1 cellular context compared by ENCODE assay signal in genomic region chr10:4981722-4982471, GRCh38.
TF ChIP-seq lines count a peak whose summit lies in the region.

No MANE protein-coding gene starts in this region.

TF ChIP-seq in HepG2, 621 proteins besides CTCF, POLR2A, EP300 and RAD21 (continued from another document and continues in another):
- TF ChIP-seq GRHL1 (CRISPR knock-in tag; conservative IDR thresholded peaks at IDR 0.05), result no peak
- no peak for TF ChIP-seq CEBPZ (IDR thresholded peaks at IDR 0.05; ENCODE audit: low read length)
- TF ChIP-seq ZNF292 (CRISPR knock-in tag; IDR thresholded peaks at IDR 0.05; ENCODE audit: borderline replicate concordance, low read depth), result no peak; the same call in 1 of the 2 replicates
- TF ChIP-seq SUZ12 (IDR thresholded peaks at IDR 0.05; ENCODE audit: low read depth, low read length), result no peak
- peak; percentile 88; the same call in 1 of the 2 replicates for TF ChIP-seq MYNN (CRISPR knock-in tag; IDR thresholded peaks at IDR 0.05; ENCODE audit: low read depth)
- TF ChIP-seq ZBTB3 (CRISPR knock-in tag; IDR thresholded peaks at IDR 0.05; ENCODE audit: borderline replicate concordance, low read depth), result no peak
- no peak for TF ChIP-seq RNF2 (conservative IDR thresholded peaks at IDR 0.05; ENCODE audit: low read depth)
- no peak for TF ChIP-seq ZNF446 (CRISPR knock-in tag; IDR thresholded peaks at IDR 0.05)
- 0 out of 2 replicates have a peak, but pooled peaks have one; percentile 6 for TF ChIP-seq BHLHE40 (IDR thresholded peaks at IDR 0.05; ENCODE audit: low read length)
- no peak for TF ChIP-seq SNAI1 (CRISPR knock-in tag; IDR thresholded peaks at IDR 0.05; ENCODE audit: borderline replicate concordance)
- no peak for TF ChIP-seq ZNF781 (CRISPR knock-in tag; IDR thresholded peaks at IDR 0.05; ENCODE audit: borderline replicate concordance, not compliant biosample characterization)
- no peak for TF ChIP-seq NFYB (CRISPR knock-in tag; IDR thresholded peaks at IDR 0.05)
- no peak for TF ChIP-seq GFI1 (CRISPR knock-in tag; IDR thresholded peaks at IDR 0.05; ENCODE audit: borderline replicate concordance)
- peak; percentile 87 for TF ChIP-seq AKAP8 (CRISPR knock-in tag; IDR thresholded peaks at IDR 0.05)
- TF ChIP-seq ZNF782 (CRISPR knock-in tag; IDR thresholded peaks at IDR 0.05; ENCODE audit: borderline replicate concordance), result 0 out of 2 replicates have a peak, but pooled peaks have one; percentile 63
- no peak for TF ChIP-seq SP1 (IDR thresholded peaks at IDR 0.05)
- TF ChIP-seq SP1 (CRISPR knock-in tag; IDR thresholded peaks at IDR 0.05), result no peak
- no peak for TF ChIP-seq HNRNPLL (IDR thresholded peaks at IDR 0.05; ENCODE audit: low read depth, low read length, poor library complexity, severe bottlenecking)
- TF ChIP-seq MED8 (CRISPR knock-in tag; IDR thresholded peaks at IDR 0.05; ENCODE audit: insufficient replicate concordance), result no peak
- no peak for TF ChIP-seq CSRNP2 (CRISPR knock-in tag; conservative IDR thresholded peaks at IDR 0.05; ENCODE audit: low read depth)
- TF ChIP-seq PRMT3 (CRISPR knock-in tag; IDR thresholded peaks at IDR 0.05; ENCODE audit: borderline replicate concordance, low read depth), result no peak
- no peak for TF ChIP-seq CBX2 (IDR thresholded peaks at IDR 0.05; ENCODE audit: low read depth, low read length)
- TF ChIP-seq CBX2 (CRISPR knock-in tag; IDR thresholded peaks at IDR 0.05; ENCODE audit: low read depth), result no peak; the same call in 1 of the 2 replicates
- no peak for TF ChIP-seq HNF4G (IDR thresholded peaks at IDR 0.05; ENCODE audit: borderline replicate concordance, low read depth, low read length)
- no peak for TF ChIP-seq HNF4G (CRISPR knock-in tag; IDR thresholded peaks at IDR 0.05; ENCODE audit: borderline replicate concordance, low read depth)
- no peak for TF ChIP-seq GMEB2 (CRISPR knock-in tag; IDR thresholded peaks at IDR 0.05; ENCODE audit: low read depth)
- peak; percentile 96 for TF ChIP-seq AFF4 (CRISPR knock-in tag; IDR thresholded peaks at IDR 0.05)
- 0 out of 2 replicates have a peak, but pooled peaks have one; percentile 50 for TF ChIP-seq ZNF709 (CRISPR knock-in tag; IDR thresholded peaks at IDR 0.05)
- no peak for TF ChIP-seq NRL (CRISPR knock-in tag; IDR thresholded peaks at IDR 0.05; ENCODE audit: borderline replicate concordance)
- peak; percentile 29; the same call in 1 of the 2 replicates for TF ChIP-seq HDAC1 (CRISPR knock-in tag; IDR thresholded peaks at IDR 0.05)
- TF ChIP-seq AGO1 (IDR thresholded peaks at IDR 0.05; ENCODE audit: low read depth, low read length, poor library complexity, severe bottlenecking), result peak; percentile 61
- no peak for TF ChIP-seq TCF7L2 (IDR thresholded peaks at IDR 0.05; ENCODE audit: low read depth, low read length)
- TF ChIP-seq YEATS2 (CRISPR knock-in tag; IDR thresholded peaks at IDR 0.05; ENCODE audit: borderline replicate concordance), result peak; percentile 10; the same call in 1 of the 2 replicates
- 0 out of 2 replicates have a peak, but pooled peaks have one; percentile 49 for TF ChIP-seq ZSCAN29 (CRISPR knock-in tag; conservative IDR thresholded peaks at IDR 0.05)
- peak; percentile 73; the same call in 1 of the 2 replicates for TF ChIP-seq NFKBIZ (CRISPR knock-in tag; IDR thresholded peaks at IDR 0.05)
- TF ChIP-seq PAF1 (CRISPR knock-in tag; IDR thresholded peaks at IDR 0.05), result peak; percentile 98
- no peak for TF ChIP-seq ISX (CRISPR knock-in tag; conservative IDR thresholded peaks at IDR 0.05)
- TF ChIP-seq NFE2L1 (CRISPR knock-in tag; IDR thresholded peaks at IDR 0.05; ENCODE audit: borderline replicate concordance), result no peak
- TF ChIP-seq HNRNPL (IDR thresholded peaks at IDR 0.05; ENCODE audit: low read depth, low read length), result no peak
- no peak for TF ChIP-seq EED (CRISPR knock-in tag; IDR thresholded peaks at IDR 0.05)
- no peak for TF ChIP-seq ZNF512B (CRISPR knock-in tag; IDR thresholded peaks at IDR 0.05; ENCODE audit: borderline replicate concordance)
- TF ChIP-seq MATR3 (CRISPR knock-in tag; IDR thresholded peaks at IDR 0.05), result no peak
- TF ChIP-seq ZNF691 (CRISPR knock-in tag; IDR thresholded peaks at IDR 0.05; ENCODE audit: borderline replicate concordance, low read depth), result peak; percentile 65; the same call in 1 of the 2 replicates
- peak; percentile 57; the same call in 1 of the 2 replicates for TF ChIP-seq MTA1 (CRISPR knock-in tag; IDR thresholded peaks at IDR 0.05; ENCODE audit: borderline replicate concordance)
